ENCODE assay signal across 27 cellular contexts in genomic region chr21:38626311-38626710, GRCh38.
"Had no signal": no experiment of that assay in that cellular context is flagged by ENCODE, and none has a peak within 500 bp of the region (broad histone marks: within the 10 kb centered on the region; RNA-seq: fewer than 3 reads in every experiment).

No MANE protein-coding gene starts in this region.

- H3K4me3 ChIP-seq: neural progenitor cell, ovary, psoas muscle, right lobe of liver, sigmoid colon, stomach, thoracic aorta, thyroid gland, tibial nerve, upper lobe of left lung, vagina had no signal

- H3K27ac ChIP-seq: neural progenitor cell, ovary, parathyroid adenoma, psoas muscle, right lobe of liver, sigmoid colon, stomach, thoracic aorta, thyroid gland, tibial nerve, upper lobe of left lung, vagina had no signal

- H3K27ac Mint-ChIP-seq: nephron; neural progenitor cell; progenitor cell of endocrine pancreas; stimulated activated effector memory CD8-positive, alpha-beta T cell treated with anti-CD3 and anti-CD28 coated beads, Interleukin-12 subunit alpha, Interleukin-12 subunit beta, amount 100 ng/mL, for 72 hours; stimulated activated naive B cell treated with anti-CD40 and anti-IgM and Interleukin-4, amounts not matched to agents 10 μg/mL and 1 μg/mL and 100 μg/mL, for 72 hours; stimulated activated naive CD8-positive, alpha-beta T cell treated with anti-CD3 and anti-CD28 coated beads, Interleukin-15, Interleukin-2, amounts not matched to agents 100 ng/mL and 50 ng/mL, for 24 hours had no signal

- H3K4me3 Mint-ChIP-seq: nephron; neural progenitor cell; stimulated activated effector memory CD8-positive, alpha-beta T cell treated with anti-CD3 and anti-CD28 coated beads, Interleukin-12 subunit alpha, Interleukin-12 subunit beta, amount 100 ng/mL, for 72 hours; stimulated activated naive B cell treated with anti-CD40 and anti-IgM and Interleukin-4, amounts not matched to agents 10 μg/mL and 1 μg/mL and 100 μg/mL, for 72 hours; stimulated activated naive CD8-positive, alpha-beta T cell treated with anti-CD3 and anti-CD28 coated beads, Interleukin-15, Interleukin-2, amounts not matched to agents 100 ng/mL and 50 ng/mL, for 24 hours had no signal

- H3K36me3 Mint-ChIP-seq: neural progenitor cell; stimulated activated effector memory CD8-positive, alpha-beta T cell treated with anti-CD3 and anti-CD28 coated beads, Interleukin-12 subunit alpha, Interleukin-12 subunit beta, amount 100 ng/mL, for 72 hours; stimulated activated naive B cell treated with anti-CD40 and anti-IgM and Interleukin-4, amounts not matched to agents 10 μg/mL and 1 μg/mL and 100 μg/mL, for 72 hours had no signal

- ATAC-seq: psoas muscle; right cardiac atrium; right lobe of liver; stimulated activated effector memory CD8-positive, alpha-beta T cell treated with anti-CD3 and anti-CD28 coated beads, Interleukin-12 subunit alpha, Interleukin-12 subunit beta, amount 100 ng/mL, for 72 hours; stimulated activated naive B cell treated with anti-CD40 and anti-IgM and Interleukin-4, amounts not matched to agents 10 μg/mL and 1 μg/mL and 100 μg/mL, for 72 hours had no signal

- H3K9me3 ChIP-seq: ovary, psoas muscle, right lobe of liver, thoracic aorta, thyroid gland, upper lobe of left lung, vagina had no signal

- H3K4me1 Mint-ChIP-seq: neural progenitor cell; stimulated activated effector memory CD8-positive, alpha-beta T cell treated with anti-CD3 and anti-CD28 coated beads, Interleukin-12 subunit alpha, Interleukin-12 subunit beta, amount 100 ng/mL, for 72 hours; stimulated activated naive B cell treated with anti-CD40 and anti-IgM and Interleukin-4, amounts not matched to agents 10 μg/mL and 1 μg/mL and 100 μg/mL, for 72 hours had no signal

- DNase-seq: occipital lobe; ovary; posterior cingulate gyrus; psoas muscle; right cardiac atrium; right lobe of liver; sigmoid colon; small intestine; stimulated activated CD4-positive, alpha-beta T cell treated with anti-CD3 and anti-CD28 coated beads, Interleukin-15, amount 100 ng/mL, for 24 hours; stimulated activated CD4-positive, alpha-beta T cell treated with anti-CD3 and anti-CD28 coated beads, Interleukin-2, amount 100 ng/mL, for 24 hours; stimulated activated CD4-positive, alpha-beta T cell treated with anti-CD3 and anti-CD28 coated beads, Interleukin-2, amount 100 ng/mL, for 48 hours; stimulated activated CD4-positive, alpha-beta T cell treated with anti-CD3 and anti-CD28 coated beads, Interleukin-4, amount 100 ng/mL, for 24 hours; stimulated activated naive B cell treated with anti-CD40 and anti-IgM and Interleukin-4, amounts not matched to agents 10 μg/mL and 1 μg/mL and 100 μg/mL, for 72 hours; stimulated activated naive CD4-positive, alpha-beta T cell treated with Interleukin-2 at 50 U/mL for 16 hours; stomach; thyroid gland; trophoblast cell; upper lobe of left lung had no signal

- H3K36me3 ChIP-seq: neural progenitor cell, ovary, right lobe of liver, sigmoid colon, stomach, thoracic aorta, thyroid gland, tibial nerve, upper lobe of left lung, vagina had no signal

- H3K4me1 ChIP-seq: neural progenitor cell, parathyroid adenoma, psoas muscle, right lobe of liver, sigmoid colon, stomach, thyroid gland, tibial nerve, upper lobe of left lung, vagina had no signal

- H3K27me3 Mint-ChIP-seq: progenitor cell of endocrine pancreas had no signal
